Comparison of ENCODE assay signal across 22 cellular contexts in genomic region chr18:74589820-74590219, GRCh38. TPM values are rescaled to one million over a fixed set of nuclear protein-coding genes. Genes with fewer than 3 reads are reported as not detected.
"Had no signal": no experiment of that assay in that cellular context is flagged by ENCODE, and none has a peak within 500 bp of the region (broad histone marks: within the 10 kb centered on the region; RNA-seq: fewer than 3 reads in every experiment).

No MANE protein-coding gene starts in this region.

- H3K9ac ChIP-seq: neural progenitor cell had no signal

- H3K4me1 ChIP-seq: neural progenitor cell, prostate gland had no signal

- H3K27ac Mint-ChIP-seq: activated naive CD8-positive, alpha-beta T cell treated with anti-CD3 and anti-CD28 coated beads for 36 hours; activated T-helper 1 cell treated with anti-CD3 and anti-CD28 coated beads, Interleukin-12 subunit alpha, Interleukin-12 subunit beta, Interleukin-2, Interleukin-4 antibody, amounts not matched to agents 30 ng/mL and 10 ng/mL and 1 ng/mL, durations not matched to agents 14 hours and 24 hours and 36 hours; effector memory CD8-positive, alpha-beta T cell; neural progenitor cell; stimulated activated naive CD8-positive, alpha-beta T cell treated with anti-CD3 and anti-CD28 coated beads, Interleukin-15, Interleukin-2, amounts not matched to agents 100 ng/mL and 50 ng/mL, for 24 hours had no signal

- FAIRE-seq: TTC549 had no signal

- H3K9me3 Mint-ChIP-seq: activated T-helper 1 cell treated with anti-CD3 and anti-CD28 coated beads, Interleukin-12 subunit alpha, Interleukin-12 subunit beta, Interleukin-2, Interleukin-4 antibody, amounts not matched to agents 30 ng/mL and 10 ng/mL and 1 ng/mL, durations not matched to agents 14 hours and 24 hours and 36 hours; effector memory CD8-positive, alpha-beta T cell; naive B cell; neural progenitor cell had no signal

- H3K9me3 ChIP-seq: esophagus squamous epithelium, heart right ventricle, mucosa of descending colon, prostate gland, right atrium auricular region, tibial nerve had no signal

- H3K27me3 ChIP-seq: heart right ventricle, right atrium auricular region, tibial nerve had no signal

- H3K36me3 ChIP-seq: neural progenitor cell, prostate gland had no signal

- DNase-seq: activated CD4-positive, alpha-beta T cell treated with anti-CD3 and anti-CD28 coated beads, Interleukin-2, amount 50 U/mL, for 48 hours; activated gamma-delta T cell treated with Interleukin-2 at 50 U/mL for 16 hours; activated naive CD8-positive, alpha-beta T cell treated with anti-CD3 and anti-CD28 coated beads for 36 hours; activated T-cell treated with anti-CD3 and anti-CD28 coated beads for 4 hours; amniotic stem cell; dermis blood vessel endothelial cell; effector memory CD8-positive, alpha-beta T cell; esophagus squamous epithelium; heart right ventricle; left ventricle myocardium superior; mucosa of descending colon; naive B cell had no signal

- H3K27me3 Mint-ChIP-seq: activated naive CD8-positive, alpha-beta T cell treated with anti-CD3 and anti-CD28 coated beads for 36 hours had no signal

- H3K4me3 Mint-ChIP-seq: activated naive CD8-positive, alpha-beta T cell treated with anti-CD3 and anti-CD28 coated beads for 36 hours; activated T-helper 1 cell treated with anti-CD3 and anti-CD28 coated beads, Interleukin-12 subunit alpha, Interleukin-12 subunit beta, Interleukin-2, Interleukin-4 antibody, amounts not matched to agents 30 ng/mL and 10 ng/mL and 1 ng/mL, durations not matched to agents 14 hours and 24 hours and 36 hours; effector memory CD8-positive, alpha-beta T cell; neural progenitor cell; stimulated activated naive CD8-positive, alpha-beta T cell treated with anti-CD3 and anti-CD28 coated beads, Interleukin-15, Interleukin-2, amounts not matched to agents 100 ng/mL and 50 ng/mL, for 24 hours had no signal

- H3K36me3 Mint-ChIP-seq: naive B cell had no signal

- H3K4me3 ChIP-seq: esophagus squamous epithelium, heart right ventricle, mucosa of descending colon, neural progenitor cell, prostate gland, right atrium auricular region, tibial nerve had no signal

- H3K4me2 ChIP-seq: neural progenitor cell had no signal

- ATAC-seq: effector memory CD8-positive, alpha-beta T cell had no signal

- H2AFZ ChIP-seq: neural progenitor cell had no signal

- H3K27ac ChIP-seq: esophagus squamous epithelium, neural progenitor cell, prostate gland, right atrium auricular region, tibial nerve had no signal

RNA-seq across cellular contexts. Expression of gene CNDP1, which starts 55.5 kb away (rescaled TPM):
- total RNA-seq: activated naive CD8-positive, alpha-beta T cell treated with anti-CD3 and anti-CD28 coated beads for 36 hours; activated T-helper 1 cell treated with anti-CD3 and anti-CD28 coated beads, Interleukin-12 subunit alpha, Interleukin-12 subunit beta, Interleukin-2, Interleukin-4 antibody, amounts not matched to agents 30 ng/mL and 10 ng/mL and 1 ng/mL, durations not matched to agents 14 hours and 24 hours and 36 hours; dermis blood vessel endothelial cell; esophagus squamous epithelium; kidney epithelial cell; left ventricle myocardium superior; osteocyte; prostate gland; right atrium auricular region; skeletal muscle tissue had no signal
